ENCODE assay signal across 1 cellular context in the genomic region with DNA sequence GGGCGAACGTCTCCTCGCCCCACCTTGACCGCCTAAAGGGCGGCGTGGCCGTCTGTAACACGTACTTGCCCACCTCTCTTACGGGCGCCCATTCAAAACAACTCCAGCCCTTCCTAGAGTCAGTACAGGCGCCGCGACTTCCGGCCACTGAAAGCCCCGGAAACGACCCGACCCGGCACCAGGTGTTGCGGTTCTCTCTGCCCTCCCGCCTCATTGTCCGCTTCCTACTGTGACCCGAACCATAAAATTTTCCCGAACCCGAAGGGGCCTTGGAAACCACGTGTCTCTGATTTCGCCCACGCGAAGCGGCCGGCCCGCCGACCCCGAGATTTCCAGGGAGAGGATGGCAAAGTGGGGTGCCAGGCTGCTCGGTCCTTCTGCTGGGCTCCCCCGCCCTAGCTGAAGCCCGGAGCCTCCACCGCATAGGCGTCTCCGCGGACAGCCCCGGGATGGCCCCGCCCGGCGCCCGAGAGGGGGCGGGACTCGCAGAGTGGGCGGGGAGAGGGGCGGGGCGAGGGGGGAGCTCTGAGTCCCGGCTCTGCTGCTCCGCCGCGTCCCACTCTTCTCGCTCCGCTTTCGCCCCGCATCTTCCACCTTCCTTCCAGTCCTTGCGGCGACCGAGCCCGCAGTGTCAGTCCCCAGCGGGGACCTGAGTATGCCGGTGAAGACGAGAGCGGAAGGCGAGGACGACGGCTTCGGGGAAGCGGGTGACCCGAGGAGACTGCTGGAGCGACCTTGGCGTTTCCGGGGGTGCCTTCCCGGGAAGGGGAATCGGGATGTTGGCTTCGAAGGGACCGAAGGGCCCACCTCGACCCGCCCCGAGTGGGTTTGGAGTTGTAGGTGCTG.
TF ChIP-seq lines count a peak whose summit lies in the region.

No MANE protein-coding gene starts in this region.

TF ChIP-seq in H1, 55 proteins besides CTCF, POLR2A, EP300 and RAD21:
- 0 out of 2 replicates have a peak, but pooled peaks have one; percentile 17 for TF ChIP-seq POLR2AphosphoS5 (IDR thresholded peaks at IDR 0.05; ENCODE audit: low read depth, low read length)
- no peak for TF ChIP-seq TEAD4 (IDR thresholded peaks at IDR 0.05; ENCODE audit: low read depth, low read length)
- no peak for TF ChIP-seq GTF2F1 (IDR thresholded peaks at IDR 0.05; ENCODE audit: borderline replicate concordance, low read depth, low read length)
- peak; percentile 98 for TF ChIP-seq SP4 (IDR thresholded peaks at IDR 0.05; ENCODE audit: low read length)
- TF ChIP-seq NANOG (IDR thresholded peaks at IDR 0.05; ENCODE audit: insufficient read depth, low read depth, low read length, poor library complexity, severe bottlenecking): peak; percentile 13
- TF ChIP-seq HDAC6 (IDR thresholded peaks at IDR 0.05; ENCODE audit: low read depth, low read length): no peak
- no peak for TF ChIP-seq CEBPB (IDR thresholded peaks at IDR 0.05; ENCODE audit: low read depth, low read length)
- no peak for TF ChIP-seq FOSL1 (IDR thresholded peaks at IDR 0.05; ENCODE audit: insufficient read depth, low read depth, low read length)
- 0 out of 2 replicates have a peak, but pooled peaks have one; percentile 26 for TF ChIP-seq KDM5A (IDR thresholded peaks at IDR 0.05; ENCODE audit: low read length)
- peak; percentile 86 for TF ChIP-seq MAX (IDR thresholded peaks at IDR 0.05)
- TF ChIP-seq KDM4A (IDR thresholded peaks at IDR 0.05; ENCODE audit: low read depth, low read length, severe bottlenecking): peak; percentile 6
- TF ChIP-seq SP2 (IDR thresholded peaks at IDR 0.05; ENCODE audit: low read length): no peak
- 0 out of 4 replicates have a peak, but pooled peaks of 1 of the 2 experiments have one; percentile 56 for TF ChIP-seq SIN3A (conservative IDR thresholded peaks at IDR 0.05 in 1 of 2, IDR thresholded peaks at IDR 0.05 in 1 of 2; ENCODE audit: low read depth in 1 of 2, low read length in 2 of 2)
- no peak for TF ChIP-seq JUND (IDR thresholded peaks at IDR 0.05; ENCODE audit: low read length)
- TF ChIP-seq POU5F1 (IDR thresholded peaks at IDR 0.05; ENCODE audit: low read depth, low read length): no peak
- TF ChIP-seq, protein P1, sequence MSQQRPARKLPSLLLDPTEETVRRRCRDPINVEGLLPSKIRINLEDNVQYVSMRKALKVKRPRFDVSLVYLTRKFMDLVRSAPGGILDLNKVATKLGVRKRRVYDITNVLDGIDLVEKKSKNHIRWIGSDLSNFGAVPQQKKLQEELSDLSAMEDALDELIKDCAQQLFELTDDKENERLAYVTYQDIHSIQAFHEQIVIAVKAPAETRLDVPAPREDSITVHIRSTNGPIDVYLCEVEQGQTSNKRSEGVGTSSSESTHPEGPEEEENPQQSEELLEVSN (IDR thresholded peaks at IDR 0.05): peak; percentile 27; the same call in 1 of the 2 replicates
- no peak for TF ChIP-seq BCL11A (IDR thresholded peaks at IDR 0.05; ENCODE audit: low read depth in 2 of 2, low read length in 2 of 2)
- TF ChIP-seq ATF3 (IDR thresholded peaks at IDR 0.05; ENCODE audit: insufficient read depth, low read depth, low read length): peak; percentile 41; the same call in 1 of the 2 replicates
- TF ChIP-seq SRF (IDR thresholded peaks at IDR 0.05; ENCODE audit: low read depth, low read length): no peak
- no peak for TF ChIP-seq CBX8 (IDR thresholded peaks at IDR 0.05; ENCODE audit: borderline replicate concordance, low read depth, low read length)
- TF ChIP-seq EGR1 (IDR thresholded peaks at IDR 0.05; ENCODE audit: borderline replicate concordance, low read depth, low read length): peak; percentile 93
- TF ChIP-seq RNF2 (IDR thresholded peaks at IDR 0.05; ENCODE audit: borderline replicate concordance, low read depth, low read length, missing control alignments, poor library complexity, severe bottlenecking): no peak
- TF ChIP-seq GABPA (IDR thresholded peaks at IDR 0.05; ENCODE audit: borderline replicate concordance, insufficient read depth, low read length): peak; percentile 73
- TF ChIP-seq TCF12 (IDR thresholded peaks at IDR 0.05; ENCODE audit: low read depth, low read length): no peak; the same call in 1 of the 2 replicates
- no peak for TF ChIP-seq ZNF274 (IDR thresholded peaks at IDR 0.05; ENCODE audit: borderline replicate concordance, extremely low read depth, low read length)
- TF ChIP-seq, protein P2, sequence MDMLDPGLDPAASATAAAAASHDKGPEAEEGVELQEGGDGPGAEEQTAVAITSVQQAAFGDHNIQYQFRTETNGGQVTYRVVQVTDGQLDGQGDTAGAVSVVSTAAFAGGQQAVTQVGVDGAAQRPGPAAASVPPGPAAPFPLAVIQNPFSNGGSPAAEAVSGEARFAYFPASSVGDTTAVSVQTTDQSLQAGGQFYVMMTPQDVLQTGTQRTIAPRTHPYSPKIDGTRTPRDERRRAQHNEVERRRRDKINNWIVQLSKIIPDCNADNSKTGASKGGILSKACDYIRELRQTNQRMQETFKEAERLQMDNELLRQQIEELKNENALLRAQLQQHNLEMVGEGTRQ (IDR thresholded peaks at IDR 0.05; ENCODE audit: low read length): no peak
- no peak for TF ChIP-seq CBX5 (IDR thresholded peaks at IDR 0.05; ENCODE audit: low read depth, low read length)
- TF ChIP-seq HDAC2 (IDR thresholded peaks at IDR 0.05; ENCODE audit: borderline replicate concordance in 1 of 2, low read depth in 2 of 2, low read length in 2 of 2): no peak
- no peak for TF ChIP-seq JUN (IDR thresholded peaks at IDR 0.05; ENCODE audit: low read depth, low read length)
- no peak for TF ChIP-seq CHD7 (IDR thresholded peaks at IDR 0.05; ENCODE audit: insufficient replicate concordance, low read length)
- TF ChIP-seq SIRT6 (IDR thresholded peaks at IDR 0.05; ENCODE audit: low read length): no peak
- no peak for TF ChIP-seq RFX5 (IDR thresholded peaks at IDR 0.05; ENCODE audit: borderline replicate concordance, low read depth, low read length)
- TF ChIP-seq CHD2 (IDR thresholded peaks at IDR 0.05; ENCODE audit: low read length): no peak
- no peak for TF ChIP-seq EZH2 (IDR thresholded peaks at IDR 0.05; ENCODE audit: low read depth, low read length, severe bottlenecking)
- TF ChIP-seq PHF8 (conservative IDR thresholded peaks at IDR 0.05; ENCODE audit: low read depth, low read length): peak; percentile 42
- peak; percentile 26 for TF ChIP-seq SAP30 (IDR thresholded peaks at IDR 0.05; ENCODE audit: insufficient read depth, insufficient replicate concordance, low read length)
- TF ChIP-seq SP1 (IDR thresholded peaks at IDR 0.05; ENCODE audit: low read depth, low read length): 0 out of 2 replicates have a peak, but pooled peaks have one; percentile 27
- TF ChIP-seq ASH2L (IDR thresholded peaks at IDR 0.05; ENCODE audit: low read length): no peak
- TF ChIP-seq TAF7 (optimal IDR thresholded peaks at IDR 0.05; ENCODE audit: borderline replicate concordance, low read depth, low read length): peak; percentile 24
- TF ChIP-seq RXRA (IDR thresholded peaks at IDR 0.05; ENCODE audit: insufficient read depth, low read depth, low read length): no peak
- no peak for TF ChIP-seq NRF1 (IDR thresholded peaks at IDR 0.05; ENCODE audit: low read depth, low read length)
- no peak for TF ChIP-seq CREB1 (IDR thresholded peaks at IDR 0.05)
